Comparison of ENCODE assay signal across 25 cellular contexts in the genomic region with DNA sequence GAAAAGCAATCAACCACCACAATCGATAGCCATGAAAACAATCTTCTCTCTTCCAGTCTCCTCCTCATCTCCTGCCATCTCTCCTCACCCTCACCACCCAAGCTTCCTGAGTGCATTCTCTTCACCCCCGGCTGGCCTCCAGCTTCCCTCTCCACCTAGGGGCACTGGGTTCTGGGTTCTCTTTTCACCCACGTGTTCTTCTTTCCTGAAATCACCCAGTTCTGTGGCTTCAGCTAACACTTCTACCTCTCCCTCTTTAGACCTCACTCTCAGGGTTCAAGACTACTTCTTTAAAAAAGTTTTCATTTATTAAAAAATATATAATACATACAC. TPM values are rescaled to one million over a fixed set of nuclear protein-coding genes. Genes with fewer than 3 reads are reported as not detected.
A peak's percentile ranks its signal among the peaks of the same experiment; 100 is the strongest.
DNase-seq lines count a peak whose midpoint lies in the region; ATAC-seq and TF ChIP-seq lines count a peak whose summit lies in the region.
"Had no signal": no experiment of that assay in that cellular context is flagged by ENCODE, and none has a peak within 500 bp of the region (broad histone marks: within the 10 kb centered on the region; RNA-seq: fewer than 3 reads in every experiment).

No MANE protein-coding gene starts in this region.

- no peak overlapping the region for H4K8ac ChIP-seq in IMR-90 (ENCODE audit: low read depth in 2 of 2, low read length in 2 of 2)

- TF ChIP-seq CTCF in IMR-90 (conservative IDR thresholded peaks at IDR 0.05; ENCODE audit: low read depth, low read length): no peak
- no peak for TF ChIP-seq CTCF in smooth muscle cell (IDR thresholded peaks at IDR 0.05; ENCODE audit: borderline replicate concordance, insufficient read depth, poor library complexity, severe bottlenecking)

- H3K18ac ChIP-seq in IMR-90 (ENCODE audit: low read depth, low read length): no peak overlapping the region

- H3K4me3 Mint-ChIP-seq in activated T-cell treated with anti-CD3 and anti-CD28 coated beads, Interleukin-2, amount 50 U/mL, for 72 hours: peak overlapping the region; percentile 52 to 60
- no peak overlapping the region for H3K4me3 Mint-ChIP-seq in dendritic cell treated with granulocyte-macrophage colony-stimulating factor and Interleukin-4, amounts not matched to agents 40 ng/mL and 50 ng/mL, for 4 days
- peak overlapping the region; percentile 44 for H3K4me3 Mint-ChIP-seq in stimulated activated effector memory CD8-positive, alpha-beta T cell treated with anti-CD3 and anti-CD28 coated beads, Interleukin-12 subunit alpha, Interleukin-12 subunit beta, amount 100 ng/mL, for 72 hours

- H3K27me3 Mint-ChIP-seq in activated T-cell treated with anti-CD3 and anti-CD28 coated beads, Interleukin-2, amount 50 U/mL, for 72 hours (ENCODE audit: low read depth): no peaks in the 10 kb centered on the region
- no peaks in the 10 kb centered on the region for H3K27me3 Mint-ChIP-seq in dendritic cell treated with granulocyte-macrophage colony-stimulating factor and Interleukin-4, amounts not matched to agents 40 ng/mL and 50 ng/mL, for 4 days

- no peaks in the 10 kb centered on the region for H3F3A ChIP-seq in smooth muscle cell (ENCODE audit: low read depth)

- H3K56ac ChIP-seq in IMR-90 (ENCODE audit: extremely low read depth, insufficient read depth, low read length): no peak overlapping the region

- H3K4me1 Mint-ChIP-seq in activated T-cell treated with anti-CD3 and anti-CD28 coated beads, Interleukin-2, amount 50 U/mL, for 72 hours (ENCODE audit: low read depth): peaks cover 54% of the 10 kb centered on the region
- peaks cover 68% of the 10 kb centered on the region for H3K4me1 Mint-ChIP-seq in dendritic cell treated with granulocyte-macrophage colony-stimulating factor and Interleukin-4, amounts not matched to agents 40 ng/mL and 50 ng/mL, for 4 days (ENCODE audit: low read depth)
- peaks cover 43% of the 10 kb centered on the region for H3K4me1 Mint-ChIP-seq in stimulated activated effector memory CD8-positive, alpha-beta T cell treated with anti-CD3 and anti-CD28 coated beads, Interleukin-12 subunit alpha, Interleukin-12 subunit beta, amount 100 ng/mL, for 72 hours

- TF ChIP-seq POLR2A in IMR-90 (IDR thresholded peaks at IDR 0.05; ENCODE audit: low read depth, low read length): no peak

- no peaks in the 10 kb centered on the region for H3K79me1 ChIP-seq in IMR-90 (ENCODE audit: low read depth in 1 of 2, low read length in 2 of 2)

- dilution Hi-C loops in IMR-90 (cut with HindIII; ENCODE audit: low sequenced_read_pairs, unreplicated experiment): no loop called here

- ATAC-seq in activated T-cell treated with anti-CD3 and anti-CD28 coated beads, Interleukin-2, amount 50 U/mL, for 72 hours (replicated peaks in 1 of 2): no peak
- no peak for ATAC-seq in IMR-90 (ENCODE audit: low read depth)
- ATAC-seq in stimulated activated effector memory CD8-positive, alpha-beta T cell treated with anti-CD3 and anti-CD28 coated beads, Interleukin-12 subunit alpha, Interleukin-12 subunit beta, amount 100 ng/mL, for 72 hours: no peak
- ATAC-seq: heart right ventricle; left colon; naive thymus-derived CD4-positive, alpha-beta T cell had no signal

- peak overlapping the region; percentile 42 for H2AK9ac ChIP-seq in IMR-90 (replicated peaks; ENCODE audit: low read depth, low read length, poor library complexity)

- no peaks in the 10 kb centered on the region for H3K9me3 Mint-ChIP-seq in activated T-cell treated with anti-CD3 and anti-CD28 coated beads, Interleukin-2, amount 50 U/mL, for 72 hours
- no peaks in the 10 kb centered on the region for H3K9me3 Mint-ChIP-seq in dendritic cell treated with granulocyte-macrophage colony-stimulating factor and Interleukin-4, amounts not matched to agents 40 ng/mL and 50 ng/mL, for 4 days
- H3K9me3 Mint-ChIP-seq in stimulated activated effector memory CD8-positive, alpha-beta T cell treated with anti-CD3 and anti-CD28 coated beads, Interleukin-12 subunit alpha, Interleukin-12 subunit beta, amount 100 ng/mL, for 72 hours: no peaks in the 10 kb centered on the region
- H3K9me3 Mint-ChIP-seq: CD8-positive, alpha-beta memory T cell had no signal

- no peak overlapping the region for H2BK120ac ChIP-seq in IMR-90 (ENCODE audit: low read depth, low read length)

- H2AK5ac ChIP-seq in IMR-90 (ENCODE audit: low read depth, low read length): no peak overlapping the region

- no peaks in the 10 kb centered on the region for H3K79me2 ChIP-seq in smooth muscle cell (ENCODE audit: low read depth)
- H3K79me2 ChIP-seq: parathyroid adenoma had no signal

- H3K9me1 ChIP-seq in IMR-90 (ENCODE audit: insufficient read depth, low read length): no peaks in the 10 kb centered on the region

- no peak overlapping the region for H2BK5ac ChIP-seq in IMR-90 (ENCODE audit: low read depth, low read length, poor library complexity, severe bottlenecking)

- H2BK15ac ChIP-seq in IMR-90 (ENCODE audit: low read depth, low read length): no peak overlapping the region

- H3K9me3 ChIP-seq in IMR-90 (ENCODE audit: control insufficient read depth, insufficient read depth, low read length) (no peaks in the 10 kb centered on the region), smooth muscle cell (replicated peaks; ENCODE audit: low read depth) (no peaks in the 10 kb centered on the region)
- H3K9me3 ChIP-seq: HAP-1, heart right ventricle, sigmoid colon, testis had no signal

- H4K91ac ChIP-seq in IMR-90 (ENCODE audit: insufficient read depth, low read depth, low read length): no peak overlapping the region

- H3K9ac ChIP-seq in IMR-90 (ENCODE audit: low read depth, low read length): no peak overlapping the region
- H3K9ac ChIP-seq in smooth muscle cell (ENCODE audit: low read depth): no peak overlapping the region
- H3K9ac ChIP-seq: parathyroid adenoma had no signal

- H3K14ac ChIP-seq in IMR-90 (replicated peaks; ENCODE audit: low read depth, low read length): no peak overlapping the region

- H4K5ac ChIP-seq in IMR-90 (ENCODE audit: low read depth, low read length): no peak overlapping the region

- H3K4me2 ChIP-seq in IMR-90 (ENCODE audit: low read depth, low read length) (no peak overlapping the region), smooth muscle cell (no peak overlapping the region)
- H3K4me2 ChIP-seq: PC-9 had no signal

- H4K20me1 ChIP-seq in IMR-90 (ENCODE audit: insufficient read depth, low read length): no peaks in the 10 kb centered on the region
- no peaks in the 10 kb centered on the region for H4K20me1 ChIP-seq in smooth muscle cell (ENCODE audit: low read depth)

- peaks cover 3% of the 10 kb centered on the region; the same call in 1 of the 2 replicates for H3K27me3 ChIP-seq in IMR-90 (ENCODE audit: control insufficient read depth, insufficient read depth, low read length)
- no peaks in the 10 kb centered on the region for H3K27me3 ChIP-seq in smooth muscle cell (ENCODE audit: low read depth)
- H3K27me3 ChIP-seq: sigmoid colon, testis had no signal

- no peaks in the 10 kb centered on the region for H3K4me1 ChIP-seq in IMR-90 (ENCODE audit: control insufficient read depth, insufficient read depth, low read length)
- H3K4me1 ChIP-seq in smooth muscle cell (ENCODE audit: low read depth): no peaks in the 10 kb centered on the region
- H3K4me1 ChIP-seq: HAP-1, parathyroid adenoma, testis had no signal

- BruUV-seq in IMR-90 (replicated peaks; lab: Mats Ljungman, UMichigan): no TSS peak

- no peak overlapping the region for H3K23ac ChIP-seq in IMR-90 (ENCODE audit: low read depth, low read length)

- no peak overlapping the region for H2BK20ac ChIP-seq in IMR-90 (ENCODE audit: low read depth, low read length)

- DNase-seq in activated T-cell treated with anti-CD3 and anti-CD28 coated beads, Interleukin-2, amount 50 U/mL, for 72 hours: no peak
- DNase-seq in activated T-cell treated with anti-CD3 and anti-CD28 coated beads for 4 hours (no peak), IMR-90 (no peak), smooth muscle cell (lab: John Stamatoyannopoulos, UW; ENCODE audit: unreplicated experiment) (no peak), RPMI8226 (no peak), pons (ENCODE audit: low spot score) (no peak)
- no peak for DNase-seq in stimulated activated effector memory CD8-positive, alpha-beta T cell treated with anti-CD3 and anti-CD28 coated beads, Interleukin-12 subunit alpha, Interleukin-12 subunit beta, amount 100 ng/mL, for 72 hours (ENCODE audit: low spot score in 2 of 2)
- DNase-seq: amniotic stem cell; CD8-positive, alpha-beta memory T cell; dermis blood vessel endothelial cell; GF-D8; heart right ventricle; left colon; mesenchymal stem cell; naive thymus-derived CD4-positive, alpha-beta T cell; NCI-H1436 treated with DMSO at 0.1 percent for 48 hours; NCI-H510A; SHP77 treated with DMSO at 0.1 percent for 48 hours; sigmoid colon; testis had no signal

- H3K4ac ChIP-seq in IMR-90 (ENCODE audit: low read depth, low read length): no peak overlapping the region

- WGBS in IMR-90 (ENCODE audit: extremely low coverage in 2 of 2, insufficient read length in 1 of 2), 2 experiments: 33% methylated on average over 1 of the region's 3 CpGs; no CpG with 5 or more reads in 1 of the 2 experiments
- WGBS in smooth muscle cell (ENCODE audit: low lambda C conversion rate): 78% methylated on average over 3 of the region's 3 CpGs

- H3K27ac ChIP-seq in IMR-90 (ENCODE audit: insufficient read depth, low read length) (no peak overlapping the region), smooth muscle cell (ENCODE audit: low read depth) (no peak overlapping the region)
- H3K27ac ChIP-seq: heart right ventricle, parathyroid adenoma, PC-9, sigmoid colon, testis had no signal

- no peaks in the 10 kb centered on the region for H3K36me3 ChIP-seq in IMR-90 (ENCODE audit: control insufficient read depth, insufficient read depth, low read length)
- no peaks in the 10 kb centered on the region for H3K36me3 ChIP-seq in smooth muscle cell (ENCODE audit: low read depth)
- H3K36me3 ChIP-seq: HAP-1, sigmoid colon had no signal

- H3K4me3 ChIP-seq in IMR-90 (ENCODE audit: insufficient read depth, low read depth, low read length): no peak overlapping the region
- H3K4me3 ChIP-seq in smooth muscle cell: no peak overlapping the region
- H3K4me3 ChIP-seq: HAP-1, heart right ventricle, PC-9, sigmoid colon, testis had no signal

- in situ Hi-C loops in IMR-90 (cut with MboI; ENCODE audit: low sequenced_read_pairs): no loop called here

- intact Hi-C loops in IMR-90 (cut with micrococcal nuclease): no loop called here
- intact Hi-C loops in dendritic cell treated with granulocyte-macrophage colony-stimulating factor and Interleukin-4, amounts not matched to agents 40 ng/mL and 50 ng/mL, for 4 days (cut with micrococcal nuclease): loop anchor here (10.0 kb wide), 1 partner anchor 47 kb away; no protein-coding TSS in a partner anchor

- peak overlapping the region; percentile 63 for H3K27ac Mint-ChIP-seq in activated T-cell treated with anti-CD3 and anti-CD28 coated beads, Interleukin-2, amount 50 U/mL, for 72 hours
- H3K27ac Mint-ChIP-seq in dendritic cell treated with granulocyte-macrophage colony-stimulating factor and Interleukin-4, amounts not matched to agents 40 ng/mL and 50 ng/mL, for 4 days: peak overlapping the region; percentile 72
- H3K27ac Mint-ChIP-seq in stimulated activated effector memory CD8-positive, alpha-beta T cell treated with anti-CD3 and anti-CD28 coated beads, Interleukin-12 subunit alpha, Interleukin-12 subunit beta, amount 100 ng/mL, for 72 hours: peak overlapping the region; percentile 86

- CTCF ChIA-PET in IMR-90 (lab: Yijun Ruan, JAX): interaction anchor here (0.9 kb wide), 1 partner anchor 10 kb away, joined by 3 read pairs; no protein-coding TSS in a partner anchor

- H3K36me3 Mint-ChIP-seq in activated T-cell treated with anti-CD3 and anti-CD28 coated beads, Interleukin-2, amount 50 U/mL, for 72 hours (ENCODE audit: insufficient read depth in 2 of 2): no peaks in the 10 kb centered on the region
- peaks cover 96% of the 10 kb centered on the region for H3K36me3 Mint-ChIP-seq in dendritic cell treated with granulocyte-macrophage colony-stimulating factor and Interleukin-4, amounts not matched to agents 40 ng/mL and 50 ng/mL, for 4 days (ENCODE audit: low read depth)
- peaks cover 27% of the 10 kb centered on the region for H3K36me3 Mint-ChIP-seq in stimulated activated effector memory CD8-positive, alpha-beta T cell treated with anti-CD3 and anti-CD28 coated beads, Interleukin-12 subunit alpha, Interleukin-12 subunit beta, amount 100 ng/mL, for 72 hours

- POLR2A ChIA-PET in IMR-90 (lab: Charles Lee; ENCODE audit: unreplicated experiment): no interaction called here

- H2AFZ ChIP-seq in IMR-90 (replicated peaks; ENCODE audit: low read length, poor library complexity) (no peak overlapping the region), smooth muscle cell (ENCODE audit: low read depth) (no peak overlapping the region)
- H2AFZ ChIP-seq: parathyroid adenoma, PC-9 had no signal

- no peak for TF ChIP-seq RAD21 in IMR-90 (IDR thresholded peaks at IDR 0.05; ENCODE audit: low read length)

RNA-seq across cellular contexts. Expression of gene ITGAM, which starts 8.2 kb away (rescaled TPM):
- total RNA-seq in activated T-cell treated with anti-CD3 and anti-CD28 coated beads, Interleukin-2, amount 50 U/mL, for 72 hours: 1 to 10 TPM; 1.8 to 3.7 TPM
- total RNA-seq in IMR-90 (2012; rRNA removed) (under 0.01 TPM in 1 of 2 replicates, not detected in the other), smooth muscle cell (0.40 TPM in 1 of 2 replicates, not detected in the other)
- polyA plus RNA-seq in IMR-90 (2012; rRNA removed) (not detected in 2 replicates), smooth muscle cell (not detected in 2 replicates)
- polyA plus RNA-seq in IMR-90 (2012; cell fraction: cytosol; rRNA removed): not detected in 2 replicates
- 0.02 and 0.06 TPM in 2 replicates for polyA plus RNA-seq in IMR-90 (2012; cell fraction: nucleus; rRNA removed; ENCODE audit: low replicate concordance)
- total RNA-seq: M059J had no signal

RNA-seq across cellular contexts. Expression of gene PYDC1, which starts 51.1 kb away (rescaled TPM):
- not detected for total RNA-seq in activated T-cell treated with anti-CD3 and anti-CD28 coated beads, Interleukin-2, amount 50 U/mL, for 72 hours
- total RNA-seq in IMR-90 (2012; rRNA removed) (not detected in 2 replicates), smooth muscle cell (not detected in 2 replicates)
- polyA plus RNA-seq in IMR-90 (2012; rRNA removed) (not detected in 2 replicates), smooth muscle cell (1.1 and 1.7 TPM in 2 replicates)
- polyA plus RNA-seq in IMR-90 (2012; cell fraction: cytosol; rRNA removed): not detected in 2 replicates
- polyA plus RNA-seq in IMR-90 (2012; cell fraction: nucleus; rRNA removed; ENCODE audit: low replicate concordance): not detected in 2 replicates
- total RNA-seq: CD8-positive, alpha-beta memory T cell; dermis blood vessel endothelial cell; heart right ventricle; left colon; M059J; naive thymus-derived CD4-positive, alpha-beta T cell; PC-9; sigmoid colon; testis had no signal
- polyA plus RNA-seq: CD8-positive, alpha-beta memory T cell; heart right ventricle; naive thymus-derived CD4-positive, alpha-beta T cell had no signal

RNA-seq across cellular contexts. Expression of gene TRIM72, which starts 54.1 kb away (rescaled TPM):
- total RNA-seq in activated T-cell treated with anti-CD3 and anti-CD28 coated beads, Interleukin-2, amount 50 U/mL, for 72 hours: under 1 TPM in 1 of 2 donors, not detected in 1; 0.05 TPM
- total RNA-seq in IMR-90 (2012; rRNA removed) (not detected in 2 replicates), smooth muscle cell (0.04 TPM in 2 replicates)
- polyA plus RNA-seq in IMR-90 (2012; rRNA removed) (not detected in 2 replicates), smooth muscle cell (0.07 TPM in 2 replicates)
- under 0.01 TPM in 1 of 2 replicates, not detected in the other for polyA plus RNA-seq in IMR-90 (2012; cell fraction: cytosol; rRNA removed)
- not detected in 2 replicates for polyA plus RNA-seq in IMR-90 (2012; cell fraction: nucleus; rRNA removed; ENCODE audit: low replicate concordance)
- total RNA-seq: CD8-positive, alpha-beta memory T cell; dermis blood vessel endothelial cell; left colon; M059J had no signal
- polyA plus RNA-seq: CD8-positive, alpha-beta memory T cell; naive thymus-derived CD4-positive, alpha-beta T cell had no signal
